13 cellular contexts compared by ENCODE assay signal in the genomic region with DNA sequence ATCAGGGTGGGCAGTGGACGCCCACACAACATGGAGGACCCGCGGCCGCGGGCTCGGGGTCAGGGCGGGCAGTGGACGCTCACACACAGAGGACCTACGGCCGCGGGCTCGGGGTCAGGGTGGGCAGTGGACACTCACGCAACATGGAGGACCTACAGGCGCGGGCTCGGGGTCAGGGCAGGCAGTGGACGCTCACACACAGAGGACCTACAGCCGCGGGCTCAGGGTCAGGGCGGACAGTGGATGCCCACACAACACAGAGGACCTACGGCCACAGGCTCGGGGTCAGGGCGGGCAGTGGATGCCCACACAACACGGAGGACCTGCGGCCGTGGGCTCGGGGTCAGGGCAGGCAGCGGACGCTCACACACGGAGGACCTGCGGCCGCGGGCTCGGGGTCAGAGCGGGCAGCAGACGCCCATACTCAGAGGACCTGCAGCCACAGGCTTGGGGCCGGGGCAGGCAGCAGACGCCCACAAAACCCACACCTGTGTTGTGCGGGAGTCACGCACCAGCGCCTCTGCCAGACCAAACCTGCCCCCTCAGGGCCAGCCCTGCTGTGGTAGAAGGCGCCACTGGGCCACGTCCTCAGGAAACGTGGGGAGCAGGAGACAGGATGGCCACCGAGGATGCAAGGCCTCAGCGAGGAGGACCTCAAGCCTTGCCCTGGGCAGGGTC. TPM values are rescaled to one million over a fixed set of nuclear protein-coding genes. Genes with fewer than 3 reads are reported as not detected.
"Had no signal": no experiment of that assay in that cellular context is flagged by ENCODE, and none has a peak within 500 bp of the region (broad histone marks: within the 10 kb centered on the region; RNA-seq: fewer than 3 reads in every experiment).

No MANE protein-coding gene starts in this region.

- H3K9me3 ChIP-seq: left lung, prostate gland, tibial nerve had no signal

- H3K36me3 ChIP-seq: prostate gland had no signal

- H3K9me3 Mint-ChIP-seq: nephron progenitor cell; stimulated activated naive B cell treated with anti-CD40 and anti-IgM and Interleukin-4, amounts not matched to agents 10 μg/mL and 1 μg/mL and 100 μg/mL, for 72 hours had no signal

- H3K27ac Mint-ChIP-seq: stimulated activated naive B cell treated with anti-CD40 and anti-IgM and Interleukin-4, amounts not matched to agents 10 μg/mL and 1 μg/mL and 100 μg/mL, for 72 hours had no signal

- H3K27ac ChIP-seq: dorsolateral prefrontal cortex, left lung, prostate gland had no signal

- H3K4me1 Mint-ChIP-seq: stimulated activated naive B cell treated with anti-CD40 and anti-IgM and Interleukin-4, amounts not matched to agents 10 μg/mL and 1 μg/mL and 100 μg/mL, for 72 hours had no signal

- H3K27me3 ChIP-seq: dorsolateral prefrontal cortex, left lung, tibial nerve had no signal

- H3K4me3 Mint-ChIP-seq: nephron progenitor cell; stimulated activated naive B cell treated with anti-CD40 and anti-IgM and Interleukin-4, amounts not matched to agents 10 μg/mL and 1 μg/mL and 100 μg/mL, for 72 hours had no signal

- ATAC-seq: left lung; stimulated activated naive B cell treated with anti-CD40 and anti-IgM and Interleukin-4, amounts not matched to agents 10 μg/mL and 1 μg/mL and 100 μg/mL, for 72 hours had no signal

- H3K27me3 Mint-ChIP-seq: stimulated activated naive B cell treated with anti-CD40 and anti-IgM and Interleukin-4, amounts not matched to agents 10 μg/mL and 1 μg/mL and 100 μg/mL, for 72 hours had no signal

- DNase-seq: activated CD4-positive, alpha-beta T cell treated with anti-CD3 and anti-CD28 coated beads, Interleukin-2, amount 50 U/mL, for 1 hour; activated CD8-positive, alpha-beta memory T cell treated with anti-CD3 and anti-CD28 coated beads for 24 hours; activated gamma-delta T cell treated with Interleukin-2 at 50 U/mL for 16 hours; dorsolateral prefrontal cortex; islet precursor cell; nephron progenitor cell; stimulated activated CD4-positive, alpha-beta T cell treated with anti-CD3 and anti-CD28 coated beads, Interleukin-12 subunit alpha, Interleukin-12 subunit beta, amount 100 ng/mL, for 4 hours; stimulated activated naive B cell treated with anti-CD40 and anti-IgM and Interleukin-4, amounts not matched to agents 10 μg/mL and 1 μg/mL and 100 μg/mL, for 72 hours; T-helper 9 cell had no signal

- H3K4me1 ChIP-seq: left lung, prostate gland had no signal

- H3K4me3 ChIP-seq: dorsolateral prefrontal cortex, left lung, prostate gland, tibial nerve had no signal

RNA-seq across cellular contexts. Expression of a gene that starts 27.6 kb away (rescaled TPM):
- total RNA-seq: bronchial epithelial cell had no signal
